ENCODE assay signal across 19 cellular contexts in the genomic region with DNA sequence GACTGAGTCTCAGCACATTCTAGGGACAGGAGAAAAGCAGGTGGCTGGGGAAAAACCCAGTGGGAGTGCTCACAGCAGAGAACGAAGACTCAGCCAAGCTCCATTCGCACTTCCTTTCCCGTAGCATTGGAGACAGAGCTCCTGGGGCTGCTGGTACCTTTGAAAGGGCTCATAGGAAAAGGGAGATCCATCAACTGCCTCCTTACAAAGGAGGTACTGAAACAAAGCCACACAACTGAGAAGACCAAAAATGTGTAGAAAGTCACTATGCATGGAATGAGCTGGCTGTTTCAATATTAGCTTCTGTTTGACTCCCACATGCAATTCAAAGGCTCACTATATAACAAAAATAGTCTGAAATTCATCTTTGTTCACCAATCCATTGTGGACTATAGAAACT. TPM values are rescaled to one million over a fixed set of nuclear protein-coding genes. Genes with fewer than 3 reads are reported as not detected.
DNase-seq lines count a peak whose midpoint lies in the region; ATAC-seq and TF ChIP-seq lines count a peak whose summit lies in the region.
"Had no signal": no experiment of that assay in that cellular context is flagged by ENCODE, and none has a peak within 500 bp of the region (broad histone marks: within the 10 kb centered on the region; RNA-seq: fewer than 3 reads in every experiment).

No MANE protein-coding gene starts in this region.

- intact Hi-C loops in dorsolateral prefrontal cortex (cut with DNase I) (no loop called here), esophagus muscularis mucosa (cut with DNase I) (no loop called here)

- H4K20me1 ChIP-seq in OCI-LY3 (ENCODE audit: insufficient read depth, low read length) = peaks cover 6% of the 10 kb centered on the region

- H3K4me3 Mint-ChIP-seq in immature natural killer cell = no peak overlapping the region
- H3K4me3 Mint-ChIP-seq: naive B cell; stimulated activated naive CD8-positive, alpha-beta T cell treated with anti-CD3 and anti-CD28 coated beads, Interleukin-15, Interleukin-2, amounts not matched to agents 100 ng/mL and 50 ng/mL, for 24 hours had no signal

- H3K9me3 ChIP-seq in OCI-LY3 (ENCODE audit: insufficient read depth, low read length) (no peaks in the 10 kb centered on the region), esophagus muscularis mucosa (no peaks in the 10 kb centered on the region)
- H3K9me3 ChIP-seq: colonic mucosa had no signal

- TF ChIP-seq EP300 in esophagus muscularis mucosa (IDR thresholded peaks at IDR 0.05) = no peak

- no peak overlapping the region for H3K27ac Mint-ChIP-seq in immature natural killer cell
- H3K27ac Mint-ChIP-seq: stimulated activated naive CD8-positive, alpha-beta T cell treated with anti-CD3 and anti-CD28 coated beads, Interleukin-15, Interleukin-2, amounts not matched to agents 100 ng/mL and 50 ng/mL, for 24 hours had no signal

- TF ChIP-seq CTCF in OCI-LY3 (IDR thresholded peaks at IDR 0.05; ENCODE audit: low read depth, low read length) (no peak), dorsolateral prefrontal cortex (IDR thresholded peaks at IDR 0.05 in 54 of 56, conservative IDR thresholded peaks at IDR 0.05 in 2 of 56; ENCODE audit: low read depth in 1 of 56, partially characterized antibody in 56 of 56) (no peak), esophagus muscularis mucosa (IDR thresholded peaks at IDR 0.05) (no peak)

- H3K36me3 ChIP-seq in OCI-LY3 (replicated peaks; ENCODE audit: low read depth, low read length) (peaks cover 6% of the 10 kb centered on the region), esophagus muscularis mucosa (peaks cover 0 to 14% (median 2%) of the 10 kb centered on the region in 4 donors)
- H3K36me3 ChIP-seq: colonic mucosa had no signal

- H3K27me3 ChIP-seq in OCI-LY3 (ENCODE audit: low read depth, low read length) (no peaks in the 10 kb centered on the region), dorsolateral prefrontal cortex (no peaks in the 10 kb centered on the region), esophagus muscularis mucosa (no peaks in the 10 kb centered on the region)
- H3K27me3 ChIP-seq: colonic mucosa had no signal

- H3K4me1 Mint-ChIP-seq in immature natural killer cell = peaks cover 13 to 29% of the 10 kb centered on the region in 2 donors

- WGBS in esophagus muscularis mucosa = 89% methylated on average over 3 of the region's 3 CpGs

- H3K27ac ChIP-seq in OCI-LY3 (ENCODE audit: low read length) = no peak overlapping the region
- H3K27ac ChIP-seq in dorsolateral prefrontal cortex = no peak overlapping the region
- no peak overlapping the region for H3K27ac ChIP-seq in esophagus muscularis mucosa (replicated peaks in 1 of 4)
- H3K27ac ChIP-seq: colonic mucosa, skin epidermis had no signal

- DNase-seq in stimulated activated CD4-positive, alpha-beta T cell treated with anti-CD3 and anti-CD28 coated beads, Interleukin-15, amount 100 ng/mL, for 24 hours = peak; percentile 13
- no peak for DNase-seq in stimulated activated CD4-positive, alpha-beta T cell treated with anti-CD3 and anti-CD28 coated beads, Interleukin-4, amount 100 ng/mL, for 4 hours
- no peak for DNase-seq in immature natural killer cell
- no peak for DNase-seq in dorsolateral prefrontal cortex
- DNase-seq in esophagus muscularis mucosa (ENCODE audit: extremely low spot score) = no peak
- no peak for DNase-seq in T-helper 9 cell
- DNase-seq: colonic mucosa, HCEC 1CT, naive B cell, NCI-H1417 treated with DMSO at 0.1 percent for 48 hours, NCI-H345, SHP77 had no signal

- TF ChIP-seq POLR2A in esophagus muscularis mucosa (IDR thresholded peaks at IDR 0.05; ENCODE audit: low read depth) = no peak

- no peak overlapping the region for H3K9ac ChIP-seq in OCI-LY3 (ENCODE audit: low read length)

- H3K4me3 ChIP-seq in OCI-LY3 (ENCODE audit: low read length) (no peak overlapping the region), dorsolateral prefrontal cortex (no peak overlapping the region), esophagus muscularis mucosa (no peak overlapping the region)
- H3K4me3 ChIP-seq: colonic mucosa, skin epidermis had no signal

- peaks cover 6 to 16% (median 8%) of the 10 kb centered on the region in 3 donors for H3K36me3 Mint-ChIP-seq in immature natural killer cell

- H3K27me3 Mint-ChIP-seq in immature natural killer cell (ENCODE audit: low read depth in 3 of 3) = peaks cover 0 to 3% (median 0%) of the 10 kb centered on the region in 3 donors
- H3K27me3 Mint-ChIP-seq: naive B cell; stimulated activated naive CD8-positive, alpha-beta T cell treated with anti-CD3 and anti-CD28 coated beads, Interleukin-15, Interleukin-2, amounts not matched to agents 100 ng/mL and 50 ng/mL, for 24 hours had no signal

- 0 out of 2 replicates have a peak overlapping the region, but pooled peaks have one; percentile 22 for H3K4me2 ChIP-seq in OCI-LY3 (ENCODE audit: low read length)

- H3K4me1 ChIP-seq in OCI-LY3 (ENCODE audit: low read length) (peaks cover 10% of the 10 kb centered on the region), esophagus muscularis mucosa (peaks cover 0 to 20% (median 2%) of the 10 kb centered on the region in 4 donors)
- H3K4me1 ChIP-seq: colonic mucosa had no signal

- no peak overlapping the region for H2AFZ ChIP-seq in OCI-LY3 (ENCODE audit: low read depth, low read length)

- peak; percentile 54 for ATAC-seq in HG02571 (IDR thresholded peaks at IDR 0.05; ENCODE audit: unreplicated experiment)

- no peaks in the 10 kb centered on the region for H3K9me3 Mint-ChIP-seq in immature natural killer cell
- H3K9me3 Mint-ChIP-seq: naive B cell had no signal

- no peaks in the 10 kb centered on the region for H3K79me2 ChIP-seq in OCI-LY3 (ENCODE audit: low read length)

RNA-seq across cellular contexts. Expression of gene STIMATE, which starts 16.9 kb away (rescaled TPM):
- polyA plus RNA-seq in immature natural killer cell = 10 to 100 TPM in 1 of 3 donors, 1 to 10 TPM in 2; 3.3 to 11.0 (median 8.2) TPM
- total RNA-seq in dorsolateral prefrontal cortex (10 to 100 TPM in 119 of 120 experiments, 1 to 10 TPM in 1; 9.2 to 40.0 (median 20.3) TPM), esophagus muscularis mucosa (10 to 100 TPM; 10.4 to 23.6 (median 14.7) TPM)

RNA-seq across cellular contexts. Expression of gene MUSTN1, which starts 45.7 kb away (rescaled TPM):
- not detected for polyA plus RNA-seq in immature natural killer cell
- 10 to 100 TPM in 67 of 120 experiments, 1 to 10 TPM in 52, not detected in 1; 1.4 to 71.5 (median 11.1) TPM for total RNA-seq in dorsolateral prefrontal cortex
- total RNA-seq in esophagus muscularis mucosa = 10 to 100 TPM in 3 of 4 donors, 1 to 10 TPM in 1; 6.6 to 17.7 (median 12.5) TPM
- total RNA-seq: epithelial cell of proximal tubule, HT1080, LHCN-M2 had no signal

RNA-seq across cellular contexts. Expression of gene ITIH4, which starts 50.0 kb away (rescaled TPM):
- under 1 TPM in 1 of 3 donors, not detected in 2; 0.71 TPM for polyA plus RNA-seq in immature natural killer cell
- 10 to 100 TPM in 118 of 120 experiments, 1 to 10 TPM in 2; 7.8 to 39.5 (median 18.8) TPM for total RNA-seq in dorsolateral prefrontal cortex
- 1 to 10 TPM; 2.0 to 4.6 (median 2.8) TPM for total RNA-seq in esophagus muscularis mucosa
- total RNA-seq: epithelial cell of proximal tubule, HT1080 had no signal
